Comparison of ENCODE assay signal across 17 cellular contexts in the genomic region with DNA sequence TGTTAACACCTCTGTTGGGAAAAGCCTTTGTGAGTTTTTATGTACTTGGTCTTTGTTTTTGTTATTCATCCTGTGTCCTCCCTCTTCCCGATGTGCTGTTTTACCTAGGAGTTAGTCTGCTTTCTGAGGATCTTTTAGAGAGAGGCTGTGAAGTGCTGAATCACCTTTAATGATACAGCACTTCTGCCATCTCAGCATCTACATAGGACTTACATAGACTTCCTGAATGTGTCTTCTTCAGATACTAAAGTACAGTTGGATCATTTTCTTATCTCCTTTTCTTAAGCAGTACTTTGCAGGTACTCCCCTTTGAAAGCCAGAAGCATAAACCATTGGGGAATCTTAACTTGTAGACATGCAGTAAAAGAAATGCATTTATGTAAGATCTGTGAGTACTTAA. TPM values are rescaled to one million over a fixed set of nuclear protein-coding genes. Genes with fewer than 3 reads are reported as not detected.
DNase-seq lines count a peak whose midpoint lies in the region; ATAC-seq and TF ChIP-seq lines count a peak whose summit lies in the region.
"Had no signal": no experiment of that assay in that cellular context is flagged by ENCODE, and none has a peak within 500 bp of the region (broad histone marks: within the 10 kb centered on the region; RNA-seq: fewer than 3 reads in every experiment).

No MANE protein-coding gene starts in this region.

- no peak for DNase-seq in activated CD4-positive, alpha-beta T cell treated with anti-CD3 and anti-CD28 coated beads for 36 hours
- DNase-seq in activated CD4-positive, alpha-beta T cell treated with anti-CD3 and anti-CD28 coated beads for 1 hour, result no peak
- DNase-seq in HFFc6, result no peak
- DNase-seq in amniotic epithelial cell (ENCODE audit: low read depth), result peak; percentile 34
- peak; percentile 17 for DNase-seq in kidney tubule cell (ENCODE audit: low spot score)
- no peak for DNase-seq in NCI-H345 treated with DMSO at 0.1 percent for 48 hours (lab: John Stamatoyannopoulos, UW; ENCODE audit: unreplicated experiment)
- DNase-seq in progenitor cell of endocrine pancreas (ENCODE audit: low spot score, unreplicated experiment), result no peak
- DNase-seq in coronary artery (ENCODE audit: low spot score), result no peak
- DNase-seq: DMS153; effector memory CD4-positive, alpha-beta T cell; NCI-H146; NCI-H774 had no signal

- H3K9me3 Mint-ChIP-seq in activated CD4-positive, alpha-beta T cell treated with anti-CD3 and anti-CD28 coated beads for 36 hours (ENCODE audit: low read depth), result no peaks in the 10 kb centered on the region
- H3K9me3 Mint-ChIP-seq in HFFc6 (no peaks in the 10 kb centered on the region), progenitor cell of endocrine pancreas (ENCODE audit: low read depth) (no peaks in the 10 kb centered on the region)
- H3K9me3 Mint-ChIP-seq: stimulated activated memory B cell treated with anti-CD40 and anti-IgM and Interleukin-4, amounts not matched to agents 10 μg/mL and 1 μg/mL and 100 μg/mL, for 72 hours had no signal

- POLR2A ChIA-PET in activated CD4-positive, alpha-beta T cell treated with anti-CD3 and anti-CD28 coated beads for 36 hours (lab: Charles Lee), result no interaction called here

- intact Hi-C loops in activated CD4-positive, alpha-beta T cell treated with anti-CD3 and anti-CD28 coated beads for 36 hours (cut with DNase I, micrococcal nuclease), result no loop called here

- no peaks in the 10 kb centered on the region for H3K27me3 Mint-ChIP-seq in activated CD4-positive, alpha-beta T cell treated with anti-CD3 and anti-CD28 coated beads for 36 hours
- H3K27me3 Mint-ChIP-seq in HFFc6 (ENCODE audit: insufficient read depth), result no peaks in the 10 kb centered on the region; the same call in 1 of the 2 replicates
- H3K27me3 Mint-ChIP-seq in progenitor cell of endocrine pancreas, result no peaks in the 10 kb centered on the region
- H3K27me3 Mint-ChIP-seq: stimulated activated memory B cell treated with anti-CD40 and anti-IgM and Interleukin-4, amounts not matched to agents 10 μg/mL and 1 μg/mL and 100 μg/mL, for 72 hours had no signal

- no peak overlapping the region for H3K4me3 ChIP-seq in coronary artery
- H3K4me3 ChIP-seq: BLaER1 treated with 17β-estradiol and CSF1 and Interleukin-3, amounts not matched to agents 10 nM and 100 nM; hepatocyte; tibial nerve had no signal

- no peak for ATAC-seq in activated CD4-positive, alpha-beta T cell treated with anti-CD3 and anti-CD28 coated beads for 36 hours
- ATAC-seq: Panc1; stimulated activated memory B cell treated with anti-CD40 and anti-IgM and Interleukin-4, amounts not matched to agents 10 μg/mL and 1 μg/mL and 100 μg/mL, for 72 hours had no signal

- peaks cover 26% of the 10 kb centered on the region for H3K4me1 Mint-ChIP-seq in activated CD4-positive, alpha-beta T cell treated with anti-CD3 and anti-CD28 coated beads for 36 hours
- H3K4me1 Mint-ChIP-seq in HFFc6 (ENCODE audit: low read depth) (peaks cover 20% of the 10 kb centered on the region), progenitor cell of endocrine pancreas (ENCODE audit: low read depth) (no peaks in the 10 kb centered on the region)

- peak overlapping the region; percentile 11 for H3K27ac Mint-ChIP-seq in activated CD4-positive, alpha-beta T cell treated with anti-CD3 and anti-CD28 coated beads for 36 hours
- H3K27ac Mint-ChIP-seq in HFFc6 (peak overlapping the region; percentile 53), progenitor cell of endocrine pancreas (no peak overlapping the region)
- H3K27ac Mint-ChIP-seq: stimulated activated memory B cell treated with anti-CD40 and anti-IgM and Interleukin-4, amounts not matched to agents 10 μg/mL and 1 μg/mL and 100 μg/mL, for 72 hours had no signal

- no peak overlapping the region for H3K27ac ChIP-seq in coronary artery
- H3K27ac ChIP-seq: BLaER1 treated with 17β-estradiol and CSF1 and Interleukin-3, amounts not matched to agents 10 nM and 100 nM; hepatocyte; tibial nerve had no signal

- CTCF ChIA-PET in activated CD4-positive, alpha-beta T cell treated with anti-CD3 and anti-CD28 coated beads for 36 hours (lab: Charles Lee), result interaction anchor here (1.0 to 1.7 kb wide), 2 partner anchors 13 to 29 kb away, joined by 3 to 7 read pairs; no protein-coding TSS in a partner anchor

- peaks cover 80% of the 10 kb centered on the region for H3K36me3 Mint-ChIP-seq in activated CD4-positive, alpha-beta T cell treated with anti-CD3 and anti-CD28 coated beads for 36 hours (ENCODE audit: low read depth)
- H3K36me3 Mint-ChIP-seq in HFFc6 (ENCODE audit: low read depth), result peaks cover 34% of the 10 kb centered on the region
- H3K36me3 Mint-ChIP-seq in progenitor cell of endocrine pancreas (ENCODE audit: insufficient read depth), result peaks cover 23% of the 10 kb centered on the region

- H3K4me3 Mint-ChIP-seq in activated CD4-positive, alpha-beta T cell treated with anti-CD3 and anti-CD28 coated beads for 36 hours, result no peak overlapping the region
- H3K4me3 Mint-ChIP-seq in HFFc6 (no peak overlapping the region), progenitor cell of endocrine pancreas (ENCODE audit: low read depth) (no peak overlapping the region)
- H3K4me3 Mint-ChIP-seq: stimulated activated memory B cell treated with anti-CD40 and anti-IgM and Interleukin-4, amounts not matched to agents 10 μg/mL and 1 μg/mL and 100 μg/mL, for 72 hours had no signal

- TF ChIP-seq CTCF in HFFc6 (IDR thresholded peaks at IDR 0.05) (no peak), progenitor cell of endocrine pancreas (IDR thresholded peaks at IDR 0.05; ENCODE audit: unreplicated experiment) (no peak), coronary artery (IDR thresholded peaks at IDR 0.05) (no peak)

RNA-seq across cellular contexts. Expression of gene OTULIN, which starts 31.5 kb away (rescaled TPM):
- total RNA-seq in activated CD4-positive, alpha-beta T cell treated with anti-CD3 and anti-CD28 coated beads for 36 hours, result 10 to 100 TPM; 48.0 to 48.2 TPM
- 10 to 100 TPM; 17.5 to 22.0 (median 21.3) TPM for total RNA-seq in HFFc6 (2021; fragmentation: NEBNext Ultra II Directional; extraction: Animal tissue kit (Norgen Biotek cat#: 25700))
- total RNA-seq in progenitor cell of endocrine pancreas, result 30.0 and 36.4 TPM in 2 replicates

Comparison
In these comparisons a context has a peak if more than half of its experiments do, and no peak if none do; other contexts are left out.
1. DNase-seq: peak in amniotic epithelial cell (single experiment) and kidney tubule cell (single experiment); none in activated CD4-positive, alpha-beta T cell treated with anti-CD3 and anti-CD28 coated beads for 36 hours (single experiment), activated CD4-positive, alpha-beta T cell treated with anti-CD3 and anti-CD28 coated beads for 1 hour (single experiment), HFFc6 (single experiment), NCI-H345 treated with DMSO at 0.1 percent for 48 hours (single experiment), progenitor cell of endocrine pancreas (single experiment) and coronary artery (single experiment).